1 cellular context compared by ENCODE assay signal in genomic region chr1:205271277-205271676, GRCh38.
TF ChIP-seq lines count a peak whose summit lies in the region.

No MANE protein-coding gene starts in this region.

TF ChIP-seq in SK-N-SH treated with all-trans-retinoic acid at 6 μM for 48 hours, 23 proteins besides CTCF, POLR2A, EP300 and RAD21 (continued from another document):
- TF ChIP-seq PATZ1 (CRISPR knock-in tag; IDR thresholded peaks at IDR 0.05; ENCODE audit: borderline replicate concordance) (no peak), ZC3H10 (CRISPR knock-in tag; IDR thresholded peaks at IDR 0.05) (no peak), BACH2 (CRISPR knock-in tag; IDR thresholded peaks at IDR 0.05; ENCODE audit: borderline replicate concordance) (no peak), SNAI2 (CRISPR knock-in tag; IDR thresholded peaks at IDR 0.05) (no peak), POU6F1 (CRISPR knock-in tag; IDR thresholded peaks at IDR 0.05; ENCODE audit: borderline replicate concordance, low read depth) (no peak), ZNF70 (CRISPR knock-in tag; IDR thresholded peaks at IDR 0.05) (no peak), GLIS3 (CRISPR knock-in tag; IDR thresholded peaks at IDR 0.05) (no peak), OSR1 (CRISPR knock-in tag; IDR thresholded peaks at IDR 0.05) (no peak)
- TF ChIP-seq, protein P1, sequence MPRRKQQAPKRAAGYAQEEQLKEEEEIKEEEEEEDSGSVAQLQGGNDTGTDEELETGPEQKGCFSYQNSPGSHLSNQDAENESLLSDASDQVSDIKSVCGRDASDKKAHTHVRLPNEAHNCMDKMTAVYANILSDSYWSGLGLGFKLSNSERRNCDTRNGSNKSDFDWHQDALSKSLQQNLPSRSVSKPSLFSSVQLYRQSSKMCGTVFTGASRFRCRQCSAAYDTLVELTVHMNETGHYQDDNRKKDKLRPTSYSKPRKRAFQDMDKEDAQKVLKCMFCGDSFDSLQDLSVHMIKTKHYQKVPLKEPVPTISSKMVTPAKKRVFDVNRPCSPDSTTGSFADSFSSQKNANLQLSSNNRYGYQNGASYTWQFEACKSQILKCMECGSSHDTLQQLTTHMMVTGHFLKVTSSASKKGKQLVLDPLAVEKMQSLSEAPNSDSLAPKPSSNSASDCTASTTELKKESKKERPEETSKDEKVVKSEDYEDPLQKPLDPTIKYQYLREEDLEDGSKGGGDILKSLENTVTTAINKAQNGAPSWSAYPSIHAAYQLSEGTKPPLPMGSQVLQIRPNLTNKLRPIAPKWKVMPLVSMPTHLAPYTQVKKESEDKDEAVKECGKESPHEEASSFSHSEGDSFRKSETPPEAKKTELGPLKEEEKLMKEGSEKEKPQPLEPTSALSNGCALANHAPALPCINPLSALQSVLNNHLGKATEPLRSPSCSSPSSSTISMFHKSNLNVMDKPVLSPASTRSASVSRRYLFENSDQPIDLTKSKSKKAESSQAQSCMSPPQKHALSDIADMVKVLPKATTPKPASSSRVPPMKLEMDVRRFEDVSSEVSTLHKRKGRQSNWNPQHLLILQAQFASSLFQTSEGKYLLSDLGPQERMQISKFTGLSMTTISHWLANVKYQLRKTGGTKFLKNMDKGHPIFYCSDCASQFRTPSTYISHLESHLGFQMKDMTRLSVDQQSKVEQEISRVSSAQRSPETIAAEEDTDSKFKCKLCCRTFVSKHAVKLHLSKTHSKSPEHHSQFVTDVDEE (CRISPR knock-in tag; IDR thresholded peaks at IDR 0.05): no peak
